ENCODE assay signal across 8 cellular contexts in the genomic region with DNA sequence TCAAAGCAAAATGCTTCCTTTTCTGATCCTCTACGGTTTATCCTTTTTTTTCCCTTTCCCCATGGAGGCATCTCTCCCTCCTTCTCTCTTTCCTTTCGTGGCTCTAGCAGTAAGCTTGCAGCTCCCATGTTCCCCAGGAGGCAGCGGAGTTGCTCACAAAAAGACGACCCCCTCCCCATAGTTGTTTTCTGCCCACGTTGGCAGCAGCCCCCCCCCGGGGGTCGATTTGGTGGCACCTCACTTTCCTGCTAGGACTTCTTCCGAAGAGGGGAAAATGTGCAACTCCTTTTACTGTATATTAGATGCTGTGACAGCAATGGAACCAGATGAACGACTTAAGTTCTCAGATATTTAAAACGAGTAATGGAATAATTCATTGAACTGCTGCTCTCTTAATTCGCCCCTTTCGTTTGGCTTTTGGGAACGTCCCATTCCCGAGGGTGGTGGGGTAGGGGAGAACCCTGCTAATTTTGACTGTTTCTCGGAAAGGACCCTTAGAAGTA. TPM values are rescaled to one million over a fixed set of nuclear protein-coding genes. Genes with fewer than 3 reads are reported as not detected.
DNase-seq lines count a peak whose midpoint lies in the region; ATAC-seq and TF ChIP-seq lines count a peak whose summit lies in the region.

No MANE protein-coding gene starts in this region.

- TF ChIP-seq EP300 in tibial nerve (IDR thresholded peaks at IDR 0.05) = no peak

- ATAC-seq in HG03025 (IDR thresholded peaks at IDR 0.05; ENCODE audit: low FRiP score, unreplicated experiment) = peak; percentile 9
- ATAC-seq in memory B cell (ENCODE audit: low read depth) = no peak

- CTCF ChIA-PET in RWPE1 (lab: Yijun Ruan, JAX) = interaction anchor here (0.5 to 0.7 kb wide), 2 partner anchors 10 to 184 kb away, joined by 3 read pairs; no protein-coding TSS in a partner anchor

- DNase-seq in activated T-cell treated with anti-CD3 and anti-CD28 coated beads, Interleukin-2, amount 50 U/mL, for 1 hour = peak; percentile 27
- DNase-seq in activated T-cell treated with anti-CD3 and anti-CD28 coated beads for 4 hours = no peak
- DNase-seq in RWPE1 (ENCODE audit: low spot score) = peak; percentile 26
- peak; percentile 58 for DNase-seq in ecto neural progenitor cell (ENCODE audit: low spot score)
- no peak for DNase-seq in memory B cell (ENCODE audit: low spot score in 2 of 2)
- no peak for DNase-seq in tibial nerve (ENCODE audit: low spot score in 2 of 2)
- DNase-seq in NCI-H2029 (lab: John Stamatoyannopoulos, UW) = no peak

- no peak for TF ChIP-seq POLR2A in tibial nerve (IDR thresholded peaks at IDR 0.05)

- peak overlapping the region; percentile 77 to 99 (median 98) for H3K4me3 ChIP-seq in tibial nerve

- H3K27me3 ChIP-seq in tibial nerve = no peaks in the 10 kb centered on the region

- no peaks in the 10 kb centered on the region for H3K36me3 ChIP-seq in tibial nerve

- H3K9me3 Mint-ChIP-seq in memory B cell = no peaks in the 10 kb centered on the region

- WGBS in tibial nerve, 2 donors = 0% methylated on average over 15 of the region's 15 CpGs

- TF ChIP-seq CTCF in RWPE1 (conservative IDR thresholded peaks at IDR 0.05; ENCODE audit: low read depth) (no peak), tibial nerve (IDR thresholded peaks at IDR 0.05) (no peak)

- peaks cover 28% of the 10 kb centered on the region for H3K4me1 Mint-ChIP-seq in memory B cell

- peaks cover 7% of the 10 kb centered on the region for H3K36me3 Mint-ChIP-seq in memory B cell

- H3K9me3 ChIP-seq in tibial nerve = no peaks in the 10 kb centered on the region

- no peaks in the 10 kb centered on the region for H3K27me3 Mint-ChIP-seq in memory B cell

- H3K27ac ChIP-seq in RWPE1 = peak overlapping the region; percentile 92
- peak overlapping the region; percentile 98 to 100 (median 98) for H3K27ac ChIP-seq in tibial nerve

- peaks cover 0 to 41% (median 10%) of the 10 kb centered on the region in 4 donors for H3K4me1 ChIP-seq in tibial nerve

- POLR2A ChIA-PET in RWPE1 (lab: Yijun Ruan, JAX; ENCODE audit: low non-redundant PET) = no interaction called here

- peak overlapping the region; percentile 96 for H3K4me3 Mint-ChIP-seq in memory B cell

- H3K27ac Mint-ChIP-seq in memory B cell = peak overlapping the region; percentile 92

RNA-seq across cellular contexts. Expression of a gene that starts 0.8 kb away (rescaled TPM):
- 100 to 1,000 TPM in 2 of 4 donors, 10 to 100 TPM in 2; 55.5 to 127 (median 99.2) TPM for total RNA-seq in tibial nerve

Comparison
In these comparisons a context has a peak if more than half of its experiments do, and no peak if none do; other contexts are left out.
1. DNase-seq: peak in activated T-cell treated with anti-CD3 and anti-CD28 coated beads, Interleukin-2, amount 50 U/mL, for 1 hour (single experiment), RWPE1 (single experiment) and ecto neural progenitor cell (single experiment); none in activated T-cell treated with anti-CD3 and anti-CD28 coated beads for 4 hours (single experiment), memory B cell (0 of 2), tibial nerve (0 of 2) and NCI-H2029 (single experiment).